18 cellular contexts compared by ENCODE assay signal in the genomic region with DNA sequence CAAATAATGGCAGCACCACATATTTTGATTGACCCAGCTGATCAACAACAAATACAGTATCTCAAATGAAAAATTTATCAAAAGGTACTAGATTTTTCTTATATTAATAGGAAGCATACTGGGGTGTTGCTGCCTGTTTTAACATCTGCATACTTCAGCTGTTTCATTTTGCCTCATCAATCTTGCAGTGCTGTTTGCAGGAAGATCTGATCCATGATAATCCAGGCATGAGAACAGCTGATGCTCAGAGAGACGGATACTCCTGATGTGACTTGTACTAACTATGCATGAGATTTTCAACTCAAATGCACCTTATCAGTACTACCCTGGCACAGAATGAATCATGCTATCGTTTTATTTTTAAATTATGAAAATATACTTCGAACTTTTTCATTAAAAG.
DNase-seq lines count a peak whose midpoint lies in the region; ATAC-seq and TF ChIP-seq lines count a peak whose summit lies in the region.
"Had no signal": no experiment of that assay in that cellular context is flagged by ENCODE, and none has a peak within 500 bp of the region (broad histone marks: within the 10 kb centered on the region; RNA-seq: fewer than 3 reads in every experiment).

No MANE protein-coding gene starts in this region.

- H3K4me2 ChIP-seq in SK-N-SH, result no peak overlapping the region
- H3K4me2 ChIP-seq: BLaER1 had no signal

- no peak overlapping the region for H2AFZ ChIP-seq in SK-N-SH (ENCODE audit: low read depth)
- H2AFZ ChIP-seq: GM23248 had no signal

- peak in 1 of 2 experiments; percentile 51; a peak in 1 of 4 replicates for TF ChIP-seq EP300 in SK-N-SH (IDR thresholded peaks at IDR 0.05; ENCODE audit: borderline replicate concordance in 1 of 2, low read depth in 1 of 2, low read length in 1 of 2)

- H3K9ac ChIP-seq in SK-N-SH, result no peak overlapping the region
- H3K9ac ChIP-seq: BLaER1, GM23248 had no signal

- TF ChIP-seq CTCF in SK-N-SH (IDR thresholded peaks at IDR 0.05), result no peak

- ATAC-seq in SK-N-SH treated with all-trans-retinoic acid at 6 μM for 48 hours (no peak), GM21360 (IDR thresholded peaks at IDR 0.05; ENCODE audit: unreplicated experiment) (no peak)
- ATAC-seq: CD8-positive, alpha-beta T cell had no signal

- H3K4me3 ChIP-seq in SK-N-SH (ENCODE audit: low read depth in 2 of 2, low read length in 1 of 2), result no peak overlapping the region
- H3K4me3 ChIP-seq: BLaER1, GM23248 had no signal

- CTCF ChIA-PET in SK-N-SH (lab: Yijun Ruan, JAX), result interaction anchor here (1.3 kb wide), 2 partner anchors 12 to 621 kb away, joined by 3 to 4 read pairs; no protein-coding TSS in a partner anchor

- H4K20me1 ChIP-seq in SK-N-SH (ENCODE audit: insufficient read depth), result no peaks in the 10 kb centered on the region
- H4K20me1 ChIP-seq: BLaER1 had no signal

- no peaks in the 10 kb centered on the region for H3F3A ChIP-seq in SK-N-SH (replicated peaks; ENCODE audit: insufficient read depth)

- peaks cover 0 to 12% of the 10 kb centered on the region in 2 experiments; a peak in 2 of 4 replicates for H3K4me1 ChIP-seq in SK-N-SH (ENCODE audit: control insufficient read depth in 1 of 2, insufficient read depth in 2 of 2, low read depth in 1 of 2, low read length in 1 of 2)
- H3K4me1 ChIP-seq: BLaER1, Caco-2 had no signal

- H3K9me2 ChIP-seq in SK-N-SH, result no peaks in the 10 kb centered on the region

- no peaks in the 10 kb centered on the region for H3K36me3 ChIP-seq in SK-N-SH (replicated peaks in 1 of 2; ENCODE audit: control insufficient read depth in 1 of 2, insufficient read depth in 2 of 2, low read length in 1 of 2)
- H3K36me3 ChIP-seq: BLaER1 had no signal

- DNase-seq in DMS 273 (lab: John Stamatoyannopoulos, UW; ENCODE audit: unreplicated experiment) (peak; percentile 1), DMS 273 treated with DMSO at 0.1 percent for 48 hours (lab: John Stamatoyannopoulos, UW) (no peak), SK-N-SH (peak; percentile 15), amniotic epithelial cell (ENCODE audit: low read depth) (peak; percentile 46), NCI-H2227 treated with DMSO at 0.1 percent for 48 hours (lab: John Stamatoyannopoulos, UW) (no peak)
- DNase-seq: Caco-2; CD4-positive, CD25-positive, alpha-beta regulatory T cell; CD8-positive, alpha-beta T cell; DMS53; DMS79 treated with DMSO at 0.1 percent for 48 hours; GM23248; H7; HCEC 1CT had no signal

- no peaks in the 10 kb centered on the region for H3K9me3 ChIP-seq in SK-N-SH
- H3K9me3 ChIP-seq: Caco-2 had no signal

- H3K27me3 ChIP-seq in SK-N-SH (ENCODE audit: insufficient read depth), result no peaks in the 10 kb centered on the region
- H3K27me3 ChIP-seq: BLaER1 had no signal

- POLR2A ChIA-PET in SK-N-SH (lab: Yijun Ruan, JAX), result no interaction called here

- H3K79me2 ChIP-seq in SK-N-SH (ENCODE audit: insufficient read depth), result no peaks in the 10 kb centered on the region

- H3K27ac ChIP-seq in SK-N-SH (ENCODE audit: low read depth in 2 of 2, low read length in 1 of 2), result no peak overlapping the region
- H3K27ac ChIP-seq: 22Rv1, BLaER1, C4-2B, GM23248 had no signal

- WGBS in SK-N-SH (ENCODE audit: low lambda C conversion rate), result 75% methylated on average over 3 of the region's 3 CpGs

- peak; percentile 20; the same call in 1 of the 2 replicates for TF ChIP-seq RAD21 in SK-N-SH (IDR thresholded peaks at IDR 0.05; ENCODE audit: low read length)

TF ChIP-seq in SK-N-SH, 30 proteins besides CTCF, POLR2A, EP300 and RAD21:
- TF ChIP-seq, protein P1, sequence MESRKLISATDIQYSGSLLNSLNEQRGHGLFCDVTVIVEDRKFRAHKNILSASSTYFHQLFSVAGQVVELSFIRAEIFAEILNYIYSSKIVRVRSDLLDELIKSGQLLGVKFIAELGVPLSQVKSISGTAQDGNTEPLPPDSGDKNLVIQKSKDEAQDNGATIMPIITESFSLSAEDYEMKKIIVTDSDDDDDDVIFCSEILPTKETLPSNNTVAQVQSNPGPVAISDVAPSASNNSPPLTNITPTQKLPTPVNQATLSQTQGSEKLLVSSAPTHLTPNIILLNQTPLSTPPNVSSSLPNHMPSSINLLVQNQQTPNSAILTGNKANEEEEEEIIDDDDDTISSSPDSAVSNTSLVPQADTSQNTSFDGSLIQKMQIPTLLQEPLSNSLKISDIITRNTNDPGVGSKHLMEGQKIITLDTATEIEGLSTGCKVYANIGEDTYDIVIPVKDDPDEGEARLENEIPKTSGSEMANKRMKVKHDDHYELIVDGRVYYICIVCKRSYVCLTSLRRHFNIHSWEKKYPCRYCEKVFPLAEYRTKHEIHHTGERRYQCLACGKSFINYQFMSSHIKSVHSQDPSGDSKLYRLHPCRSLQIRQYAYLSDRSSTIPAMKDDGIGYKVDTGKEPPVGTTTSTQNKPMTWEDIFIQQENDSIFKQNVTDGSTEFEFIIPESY (IDR thresholded peaks at IDR 0.05; ENCODE audit: borderline replicate concordance, low read depth), result no peak
- TF ChIP-seq GATA2 (CRISPR knock-in tag; IDR thresholded peaks at IDR 0.05), result peak; percentile 80

TF ChIP-seq in SK-N-SH treated with all-trans-retinoic acid at 6 μM for 48 hours, 23 proteins besides CTCF, POLR2A, EP300 and RAD21:
- no peak for TF ChIP-seq ZFP30 (CRISPR knock-in tag; IDR thresholded peaks at IDR 0.05)
- TF ChIP-seq CSDC2 (CRISPR knock-in tag; IDR thresholded peaks at IDR 0.05), result no peak
- TF ChIP-seq, protein P2, sequence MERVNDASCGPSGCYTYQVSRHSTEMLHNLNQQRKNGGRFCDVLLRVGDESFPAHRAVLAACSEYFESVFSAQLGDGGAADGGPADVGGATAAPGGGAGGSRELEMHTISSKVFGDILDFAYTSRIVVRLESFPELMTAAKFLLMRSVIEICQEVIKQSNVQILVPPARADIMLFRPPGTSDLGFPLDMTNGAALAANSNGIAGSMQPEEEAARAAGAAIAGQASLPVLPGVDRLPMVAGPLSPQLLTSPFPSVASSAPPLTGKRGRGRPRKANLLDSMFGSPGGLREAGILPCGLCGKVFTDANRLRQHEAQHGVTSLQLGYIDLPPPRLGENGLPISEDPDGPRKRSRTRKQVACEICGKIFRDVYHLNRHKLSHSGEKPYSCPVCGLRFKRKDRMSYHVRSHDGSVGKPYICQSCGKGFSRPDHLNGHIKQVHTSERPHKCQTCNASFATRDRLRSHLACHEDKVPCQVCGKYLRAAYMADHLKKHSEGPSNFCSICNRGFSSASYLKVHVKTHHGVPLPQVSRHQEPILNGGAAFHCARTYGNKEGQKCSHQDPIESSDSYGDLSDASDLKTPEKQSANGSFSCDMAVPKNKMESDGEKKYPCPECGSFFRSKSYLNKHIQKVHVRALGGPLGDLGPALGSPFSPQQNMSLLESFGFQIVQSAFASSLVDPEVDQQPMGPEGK (CRISPR knock-in tag; IDR thresholded peaks at IDR 0.05; ENCODE audit: borderline replicate concordance), result no peak
- TF ChIP-seq ZNF565 (CRISPR knock-in tag; conservative IDR thresholded peaks at IDR 0.05; ENCODE audit: low read depth), result no peak
- TF ChIP-seq, protein P3, sequence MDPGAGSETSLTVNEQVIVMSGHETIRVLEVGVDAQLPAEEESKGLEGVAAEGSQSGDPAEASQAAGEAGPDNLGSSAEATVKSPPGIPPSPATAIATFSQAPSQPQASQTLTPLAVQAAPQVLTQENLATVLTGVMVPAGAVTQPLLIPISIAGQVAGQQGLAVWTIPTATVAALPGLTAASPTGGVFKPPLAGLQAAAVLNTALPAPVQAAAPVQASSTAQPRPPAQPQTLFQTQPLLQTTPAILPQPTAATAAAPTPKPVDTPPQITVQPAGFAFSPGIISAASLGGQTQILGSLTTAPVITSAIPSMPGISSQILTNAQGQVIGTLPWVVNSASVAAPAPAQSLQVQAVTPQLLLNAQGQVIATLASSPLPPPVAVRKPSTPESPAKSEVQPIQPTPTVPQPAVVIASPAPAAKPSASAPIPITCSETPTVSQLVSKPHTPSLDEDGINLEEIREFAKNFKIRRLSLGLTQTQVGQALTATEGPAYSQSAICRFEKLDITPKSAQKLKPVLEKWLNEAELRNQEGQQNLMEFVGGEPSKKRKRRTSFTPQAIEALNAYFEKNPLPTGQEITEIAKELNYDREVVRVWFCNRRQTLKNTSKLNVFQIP (CRISPR knock-in tag; IDR thresholded peaks at IDR 0.05; ENCODE audit: borderline replicate concordance, low read depth), result no peak
- TF ChIP-seq RARB (CRISPR knock-in tag; IDR thresholded peaks at IDR 0.05), result no peak
- TF ChIP-seq OSR1 (CRISPR knock-in tag; IDR thresholded peaks at IDR 0.05), result no peak
TF ChIP-seq in SK-N-SH treated with all-trans-retinoic acid at 6 μM for 48 hours: peak in this region for 0.

Comparison
In these comparisons a context has a peak if more than half of its experiments do, and no peak if none do; other contexts are left out.
1. DNase-seq: peak in DMS 273 (single experiment), SK-N-SH (single experiment) and amniotic epithelial cell (single experiment); none in DMS 273 treated with DMSO at 0.1 percent for 48 hours (single experiment) and NCI-H2227 treated with DMSO at 0.1 percent for 48 hours (single experiment).